29 cellular contexts compared by ENCODE assay signal in the genomic region with DNA sequence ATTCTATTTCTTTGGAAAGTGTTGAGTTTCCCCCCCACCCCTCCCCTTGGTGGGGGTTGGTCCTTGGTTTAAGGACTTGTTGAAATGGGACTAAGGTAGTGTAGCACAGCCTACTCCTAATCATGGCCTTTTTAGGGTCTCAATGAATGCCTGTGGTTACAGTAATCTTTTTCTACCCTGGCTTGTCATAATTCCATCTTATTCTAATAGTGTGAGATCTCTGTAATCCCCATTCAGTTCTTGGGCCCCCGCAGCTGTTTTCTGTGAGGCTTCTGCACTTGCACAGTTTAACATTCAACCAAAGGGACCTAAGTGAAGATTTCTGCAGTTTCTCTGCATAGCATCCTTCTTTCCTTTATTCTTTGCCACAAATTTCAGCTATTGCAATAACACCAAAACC. TPM values are rescaled to one million over a fixed set of nuclear protein-coding genes. Genes with fewer than 3 reads are reported as not detected.
"Had no signal": no experiment of that assay in that cellular context is flagged by ENCODE, and none has a peak within 500 bp of the region (broad histone marks: within the 10 kb centered on the region; RNA-seq: fewer than 3 reads in every experiment).

No MANE protein-coding gene starts in this region.

- H3K36me3 ChIP-seq: left lung, neutrophil, pancreas, right lobe of liver, suprapubic skin, transverse colon, upper lobe of right lung, uterus had no signal

- H3K4me3 ChIP-seq: coronary artery, left lung, mucosa of descending colon, pancreas, right lobe of liver, smooth muscle cell, suprapubic skin, transverse colon, upper lobe of right lung, uterus had no signal

- H3K27ac Mint-ChIP-seq: mesothelial cell of epicardium; natural killer cell treated with Interleukin-12 subunit alpha and Interleukin-12 subunit beta and Interleukin-15 and Interleukin-18, amount 100 ng/mL, for 72 hours; progenitor cell of endocrine pancreas had no signal

- H3K4me3 Mint-ChIP-seq: mesothelial cell of epicardium; natural killer cell treated with Interleukin-12 subunit alpha and Interleukin-12 subunit beta and Interleukin-15 and Interleukin-18, amount 100 ng/mL, for 72 hours; neural crest cell; stimulated activated naive CD8-positive, alpha-beta T cell treated with anti-CD3 and anti-CD28 coated beads, Interleukin-15, amount 100 ng/mL, for 72 hours had no signal

- H3K4me2 ChIP-seq: smooth muscle cell had no signal

- FAIRE-seq: frontal cortex, pancreas had no signal

- H3K9me3 Mint-ChIP-seq: naive B cell; natural killer cell treated with Interleukin-12 subunit alpha and Interleukin-12 subunit beta and Interleukin-15 and Interleukin-18, amount 100 ng/mL, for 72 hours; neural crest cell; stimulated activated naive CD8-positive, alpha-beta T cell treated with anti-CD3 and anti-CD28 coated beads, Interleukin-15, amount 100 ng/mL, for 72 hours had no signal

- H3K9me3 ChIP-seq: left lung, mucosa of descending colon, neutrophil, pancreas, right lobe of liver, suprapubic skin, transverse colon, upper lobe of right lung, uterus had no signal

- ATAC-seq: left cardiac atrium, left lung, mucosa of descending colon, pancreas, right lobe of liver, upper lobe of right lung had no signal

- DNase-seq: dermis blood vessel endothelial cell; effector memory CD4-positive, alpha-beta T cell; erythroblast; head of caudate nucleus; left cardiac atrium; left lung; mesenchymal stem cell; mucosa of descending colon; pancreas; right lobe of liver; stimulated activated CD4-positive, alpha-beta T cell treated with anti-CD3 and anti-CD28 coated beads, Interleukin-12 subunit alpha, Interleukin-12 subunit beta, amount 100 ng/mL, for 4 hours; stimulated activated CD4-positive, alpha-beta T cell treated with anti-CD3 and anti-CD28 coated beads, Interleukin-1b, Interleukin-23, amount 100 ng/mL, for 48 hours; stimulated activated CD4-positive, alpha-beta T cell treated with anti-CD3 and anti-CD28 coated beads, Interleukin-4, amount 100 ng/mL, for 1 hour; stimulated activated CD8-positive, alpha-beta memory T cell treated with anti-CD3 and anti-CD28 coated beads, Interleukin-4, amount 100 ng/mL, for 48 hours; stimulated activated naive CD4-positive, alpha-beta T cell; stimulated activated naive CD8-positive, alpha-beta T cell treated with anti-CD3 and anti-CD28 coated beads, Interleukin-15, amount 100 ng/mL, for 72 hours; transverse colon; upper lobe of right lung; uterus had no signal

- H3K4me1 ChIP-seq: left lung, suprapubic skin, upper lobe of right lung, uterus had no signal

- H3K36me3 Mint-ChIP-seq: mesothelial cell of epicardium had no signal

- H3K27ac ChIP-seq: coronary artery, left lung, neutrophil, pancreas, right lobe of liver, suprapubic skin, transverse colon, upper lobe of right lung, uterus had no signal

- H3K27me3 ChIP-seq: left lung, pancreas, right lobe of liver, suprapubic skin, transverse colon, upper lobe of right lung, uterus had no signal

- H3K27me3 Mint-ChIP-seq: stimulated activated naive CD8-positive, alpha-beta T cell treated with anti-CD3 and anti-CD28 coated beads, Interleukin-15, amount 100 ng/mL, for 72 hours had no signal

RNA-seq across cellular contexts. Expression of a gene that starts 30.7 kb away (rescaled TPM):
- total RNA-seq: neural crest cell had no signal
